In genomic region chr6:13422601-13423247, GRCh38 we compare ENCODE assay signal across 9 cellular contexts.
DNase-seq lines count a peak whose midpoint lies in the region; ATAC-seq and TF ChIP-seq lines count a peak whose summit lies in the region.
"Had no signal": no experiment of that assay in that cellular context is flagged by ENCODE, and none has a peak within 500 bp of the region (broad histone marks: within the 10 kb centered on the region; RNA-seq: fewer than 3 reads in every experiment).

No MANE protein-coding gene starts in this region.

- no peak for TF ChIP-seq POLR2A in esophagus squamous epithelium (IDR thresholded peaks at IDR 0.05)

- TF ChIP-seq CTCF in esophagus squamous epithelium (IDR thresholded peaks at IDR 0.05) (peak in 1 of 6 experiments; percentile 4), tibial artery (IDR thresholded peaks at IDR 0.05) (no peak), BE2C (IDR thresholded peaks at IDR 0.05; ENCODE audit: low read depth, low read length) (no peak)

- H3K4me3 ChIP-seq in esophagus squamous epithelium (no peak overlapping the region), mesodermal cell (ENCODE audit: extremely low read depth, insufficient read depth, low read length, poor library complexity, severe bottlenecking) (no peak overlapping the region), tibial artery (no peak overlapping the region), BE2C (ENCODE audit: low read depth, low read length) (no peak overlapping the region)

- DNase-seq in esophagus squamous epithelium (lab: John Stamatoyannopoulos, UW) (no peak), tibial artery (no peak), BE2C (no peak), NOMO-1 treated with DMSO at 0.1 percent for 48 hours (lab: John Stamatoyannopoulos, UW; ENCODE audit: unreplicated experiment) (no peak)
- DNase-seq: activated T-cell treated with anti-CD3 and anti-CD28 coated beads, Interleukin-2, amount 50 U/mL, for 4 hours; T1000 had no signal

- 54 to 61% methylated on average over 7 of the region's 7 CpGs for WGBS in esophagus squamous epithelium, 2 donors
- 19 to 29% methylated on average over 2 to 6 of the region's 7 CpGs for WGBS in mesodermal cell (ENCODE audit: insufficient coverage in 2 of 2), 2 experiments

- H3K9me3 ChIP-seq in esophagus squamous epithelium = no peaks in the 10 kb centered on the region
- H3K9me3 ChIP-seq in mesodermal cell (ENCODE audit: control insufficient read depth, low read length) = no peaks in the 10 kb centered on the region
- no peaks in the 10 kb centered on the region for H3K9me3 ChIP-seq in tibial artery
- no peaks in the 10 kb centered on the region for H3K9me3 ChIP-seq in BE2C

- H3K27ac ChIP-seq in esophagus squamous epithelium (peak overlapping the region in 3 of 4 donors; percentile 70 to 79 (median 75)), mesodermal cell (ENCODE audit: low read depth, low read length, severe bottlenecking) (peak overlapping the region; percentile 92), tibial artery (peak overlapping the region; percentile 80 to 95)

- ATAC-seq in SK-N-SH treated with all-trans-retinoic acid at 6 μM for 48 hours = peak; percentile 54
- ATAC-seq in HG03175 (IDR thresholded peaks at IDR 0.05; ENCODE audit: unreplicated experiment) = no peak
- ATAC-seq: activated T-cell treated with anti-CD3 and anti-CD28 coated beads, Interleukin-2, amount 50 U/mL, for 4 hours had no signal

- intact Hi-C loops in esophagus squamous epithelium (cut with DNase I) (no loop called here), tibial artery (cut with DNase I; ENCODE audit: low total_unique reads) (no loop called here)

- H3K36me3 ChIP-seq in esophagus squamous epithelium = no peaks in the 10 kb centered on the region
- peaks cover 6% of the 10 kb centered on the region for H3K36me3 ChIP-seq in mesodermal cell (ENCODE audit: control insufficient read depth, insufficient read depth, low read length)
- no peaks in the 10 kb centered on the region for H3K36me3 ChIP-seq in tibial artery
- no peaks in the 10 kb centered on the region for H3K36me3 ChIP-seq in BE2C

- H3K27me3 ChIP-seq in esophagus squamous epithelium (no peaks in the 10 kb centered on the region), tibial artery (no peaks in the 10 kb centered on the region), BE2C (no peaks in the 10 kb centered on the region)

- peaks cover 9 to 96% (median 53%) of the 10 kb centered on the region in 3 donors for H3K4me1 ChIP-seq in esophagus squamous epithelium
- peaks cover 55% of the 10 kb centered on the region for H3K4me1 ChIP-seq in mesodermal cell (ENCODE audit: control insufficient read depth, insufficient read depth, low read length, poor library complexity, severe bottlenecking)
- peaks cover 0 to 94% (median 74%) of the 10 kb centered on the region in 4 donors for H3K4me1 ChIP-seq in tibial artery
- H3K4me1 ChIP-seq in BE2C = peaks cover 8% of the 10 kb centered on the region; the same call in 1 of the 2 replicates

TF ChIP-seq in SK-N-SH treated with all-trans-retinoic acid at 6 μM for 48 hours, 23 proteins besides CTCF, POLR2A, EP300 and RAD21:
- TF ChIP-seq ISL1 (CRISPR knock-in tag; IDR thresholded peaks at IDR 0.05) (peak; percentile 25; the same call in 1 of the 2 replicates), OSR1 (CRISPR knock-in tag; IDR thresholded peaks at IDR 0.05) (no peak)
